27 cellular contexts compared by ENCODE assay signal in genomic region chr1:88168126-88168525, GRCh38.
A peak's percentile ranks its signal among the peaks of the same experiment; 100 is the strongest.
DNase-seq lines count a peak whose midpoint lies in the region; ATAC-seq and TF ChIP-seq lines count a peak whose summit lies in the region.
"Had no signal": no experiment of that assay in that cellular context is flagged by ENCODE, and none has a peak within 500 bp of the region (broad histone marks: within the 10 kb centered on the region; RNA-seq: fewer than 3 reads in every experiment).

No MANE protein-coding gene starts in this region.

- H2AFZ ChIP-seq in GM23338: peak overlapping the region; percentile 44; the same call in 1 of the 2 replicates
- no peak overlapping the region for H2AFZ ChIP-seq in MM.1S (ENCODE audit: low read length)
- H2AFZ ChIP-seq: PC-9 had no signal

- H4K20me1 ChIP-seq in GM23338 (replicated peaks; ENCODE audit: insufficient read depth): no peaks in the 10 kb centered on the region
- no peaks in the 10 kb centered on the region for H4K20me1 ChIP-seq in MM.1S (ENCODE audit: insufficient read depth, low read length)
- H4K20me1 ChIP-seq: BLaER1 treated with 17β-estradiol and CSF1 and Interleukin-3, amounts not matched to agents 10 nM and 100 nM had no signal

- H3K27ac ChIP-seq in GM23338 (ENCODE audit: low read depth) (no peak overlapping the region), MM.1S (ENCODE audit: low read length) (peak overlapping the region; percentile 55; the same call in 1 of the 2 replicates)
- H3K27ac ChIP-seq in CD4-positive, alpha-beta T cell (ENCODE audit: low read depth, low read length): no peak overlapping the region
- H3K27ac ChIP-seq: A549; BLaER1 treated with 17β-estradiol and CSF1 and Interleukin-3, amounts not matched to agents 10 nM and 100 nM; PC-9; SJCRH30 had no signal

- no peak for DNase-seq in GM23338 (ENCODE audit: low spot score)
- peak; percentile 41 for DNase-seq in MM.1S
- DNase-seq in CD4-positive, alpha-beta T cell: no peak
- no peak for DNase-seq in COR-L47 (lab: John Stamatoyannopoulos, UW)
- DNase-seq: AML-193; CD4-positive, alpha-beta memory T cell; DMS 273 treated with DMSO at 0.1 percent for 48 hours; DMS79 treated with DMSO at 0.1 percent for 48 hours; GF-D8; Karpas-422; NCI-H1105; NCI-H1436 treated with DMSO at 0.1 percent for 48 hours; NCI-H2029; NCI-H446 treated with DMSO at 0.1 percent for 48 hours; NCI-H526; NCI-H82; PC-9; SJCRH30; T-helper 17 cell; T1000 had no signal

- H3K9me2 ChIP-seq in GM23338 (ENCODE audit: insufficient read depth): peaks cover 4% of the 10 kb centered on the region
- H3K9me2 ChIP-seq in MM.1S (replicated peaks; ENCODE audit: insufficient read depth, low read length): no peaks in the 10 kb centered on the region

- H3K4me1 ChIP-seq in GM23338 (ENCODE audit: insufficient read depth) (no peaks in the 10 kb centered on the region), MM.1S (ENCODE audit: low read length) (peaks cover 28% of the 10 kb centered on the region)
- H3K4me1 ChIP-seq: A549; BLaER1 treated with 17β-estradiol and CSF1 and Interleukin-3, amounts not matched to agents 10 nM and 100 nM; SJCRH30 had no signal

- H3K36me3 ChIP-seq in GM23338 (ENCODE audit: insufficient read depth) (no peaks in the 10 kb centered on the region), MM.1S (replicated peaks; ENCODE audit: insufficient read depth, low read length) (no peaks in the 10 kb centered on the region)
- H3K36me3 ChIP-seq: BLaER1 treated with 17β-estradiol and CSF1 and Interleukin-3, amounts not matched to agents 10 nM and 100 nM; SJCRH30 had no signal

- H3K9me3 ChIP-seq in MM.1S (replicated peaks; ENCODE audit: insufficient read depth, low read length): no peaks in the 10 kb centered on the region
- no peaks in the 10 kb centered on the region for H3K9me3 ChIP-seq in CD4-positive, alpha-beta T cell (ENCODE audit: control insufficient read depth, low read length)
- H3K9me3 ChIP-seq: A549; BLaER1 treated with 17β-estradiol and CSF1 and Interleukin-3, amounts not matched to agents 10 nM and 100 nM; SJCRH30 had no signal

- H3K27me3 ChIP-seq in GM23338 (ENCODE audit: insufficient read depth) (no peaks in the 10 kb centered on the region), MM.1S (replicated peaks; ENCODE audit: insufficient read depth, low read length) (no peaks in the 10 kb centered on the region)
- no peaks in the 10 kb centered on the region for H3K27me3 ChIP-seq in CD4-positive, alpha-beta T cell (ENCODE audit: control insufficient read depth, insufficient read depth, low read length)
- H3K27me3 ChIP-seq: BLaER1 treated with 17β-estradiol and CSF1 and Interleukin-3, amounts not matched to agents 10 nM and 100 nM; SJCRH30 had no signal

- intact Hi-C loops in CD4-positive, alpha-beta T cell (cut with DNase I, micrococcal nuclease): no loop called here

- H3F3A ChIP-seq in GM23338 (replicated peaks; ENCODE audit: low read depth): no peaks in the 10 kb centered on the region
- 0 out of 2 replicates have a peak, but pooled peaks cover 4% of the 10 kb centered on the region for H3F3A ChIP-seq in MM.1S (ENCODE audit: insufficient read depth, low read length)

- H3K79me2 ChIP-seq in GM23338 (replicated peaks; ENCODE audit: insufficient read depth) (no peaks in the 10 kb centered on the region), MM.1S (ENCODE audit: low read length) (no peaks in the 10 kb centered on the region)

- TF ChIP-seq CTCF in GM23338 (conservative IDR thresholded peaks at IDR 0.05; ENCODE audit: low read depth in 2 of 2): no peak
- TF ChIP-seq CTCF in MM.1S (IDR thresholded peaks at IDR 0.05; ENCODE audit: low read length): no peak
- TF ChIP-seq CTCF in CD4-positive, alpha-beta T cell (IDR thresholded peaks at IDR 0.05): no peak

- no peak overlapping the region for H3K9ac ChIP-seq in MM.1S (ENCODE audit: low read length)
- H3K9ac ChIP-seq: BLaER1 treated with 17β-estradiol and CSF1 and Interleukin-3, amounts not matched to agents 10 nM and 100 nM had no signal

- H3K4me1 Mint-ChIP-seq in GM23338: no peaks in the 10 kb centered on the region
- H3K4me1 Mint-ChIP-seq in CD4-positive, alpha-beta T cell (ENCODE audit: low read depth): no peaks in the 10 kb centered on the region
- H3K4me1 Mint-ChIP-seq: CD4-positive, alpha-beta memory T cell; T-helper 17 cell had no signal

- no peaks in the 10 kb centered on the region for H3K36me3 Mint-ChIP-seq in GM23338 (ENCODE audit: low read depth)
- H3K36me3 Mint-ChIP-seq in CD4-positive, alpha-beta T cell (ENCODE audit: low read depth): no peaks in the 10 kb centered on the region
- H3K36me3 Mint-ChIP-seq: CD4-positive, alpha-beta memory T cell had no signal

- POLR2A ChIA-PET in CD4-positive, alpha-beta T cell (lab: Charles Lee): no interaction called here

- no peaks in the 10 kb centered on the region for H3K9me3 Mint-ChIP-seq in GM23338
- H3K9me3 Mint-ChIP-seq in CD4-positive, alpha-beta T cell: no peaks in the 10 kb centered on the region
- H3K9me3 Mint-ChIP-seq: CD4-positive, alpha-beta memory T cell had no signal

- H3K4me3 ChIP-seq in GM23338 (no peak overlapping the region), MM.1S (ENCODE audit: low read length) (no peak overlapping the region)
- H3K4me3 ChIP-seq: A549; BLaER1 treated with 17β-estradiol and CSF1 and Interleukin-3, amounts not matched to agents 10 nM and 100 nM; PC-9; SJCRH30 had no signal

- H3K27me3 Mint-ChIP-seq in GM23338 (ENCODE audit: insufficient read depth, low read depth, poor library complexity): no peaks in the 10 kb centered on the region
- peaks cover 24% of the 10 kb centered on the region for H3K27me3 Mint-ChIP-seq in CD4-positive, alpha-beta T cell

- no peak overlapping the region for H3K4me3 Mint-ChIP-seq in GM23338
- H3K4me3 Mint-ChIP-seq in CD4-positive, alpha-beta T cell: no peak overlapping the region
- H3K4me3 Mint-ChIP-seq: CD4-positive, alpha-beta memory T cell; T-helper 17 cell had no signal

- CTCF ChIA-PET in CD4-positive, alpha-beta T cell (lab: Charles Lee): no interaction called here

- ATAC-seq in GM18909 (IDR thresholded peaks at IDR 0.05; ENCODE audit: poor library complexity, unreplicated experiment) (peak; percentile 57), GM23338 (no peak), GM18520 (IDR thresholded peaks at IDR 0.05; ENCODE audit: unreplicated experiment) (no peak), HG03460 (IDR thresholded peaks at IDR 0.05; ENCODE audit: unreplicated experiment) (no peak)
- ATAC-seq in CD4-positive, alpha-beta T cell (ENCODE audit: poor library complexity): no peak
- ATAC-seq: A549, Right ventricle myocardium inferior, SK-N-SH treated with all-trans-retinoic acid at 6 μM for 48 hours, T-helper 17 cell had no signal

- no peak overlapping the region for H3K4me2 ChIP-seq in GM23338
- peak overlapping the region; percentile 33 for H3K4me2 ChIP-seq in MM.1S (ENCODE audit: low read depth, low read length)
- H3K4me2 ChIP-seq: A549; BLaER1 treated with 17β-estradiol and CSF1 and Interleukin-3, amounts not matched to agents 10 nM and 100 nM; PC-9 had no signal

- H3K27ac Mint-ChIP-seq in GM23338: no peak overlapping the region
- H3K27ac Mint-ChIP-seq in CD4-positive, alpha-beta T cell: no peak overlapping the region
- H3K27ac Mint-ChIP-seq: CD4-positive, alpha-beta memory T cell; T-helper 17 cell had no signal

TF ChIP-seq in GM23338, 12 proteins besides CTCF, POLR2A, EP300 and RAD21:
- TF ChIP-seq REST (IDR thresholded peaks at IDR 0.05; ENCODE audit: unreplicated experiment): no peak
- no peak for TF ChIP-seq EZH2 (IDR thresholded peaks at IDR 0.05; ENCODE audit: low read depth, unreplicated experiment)
- TF ChIP-seq CREB1 (CRISPR knock-in tag; IDR thresholded peaks at IDR 0.05; ENCODE audit: low read depth): no peak
- TF ChIP-seq JUNB (IDR thresholded peaks at IDR 0.05; ENCODE audit: unreplicated experiment): no peak
- TF ChIP-seq NANOG (IDR thresholded peaks at IDR 0.05; ENCODE audit: borderline replicate concordance): no peak
- TF ChIP-seq ZNF331 (CRISPR knock-in tag; IDR thresholded peaks at IDR 0.05; ENCODE audit: low read depth): no peak
- no peak for TF ChIP-seq ZNF114 (CRISPR knock-in tag; IDR thresholded peaks at IDR 0.05)
- TF ChIP-seq EZH2phosphoT487 (IDR thresholded peaks at IDR 0.05; ENCODE audit: unreplicated experiment): no peak
